Comparison of ENCODE assay signal across 34 cellular contexts in genomic region chr2:37885329-37885993, GRCh38.
"Had no signal": no experiment of that assay in that cellular context is flagged by ENCODE, and none has a peak within 500 bp of the region (broad histone marks: within the 10 kb centered on the region; RNA-seq: fewer than 3 reads in every experiment).

No MANE protein-coding gene starts in this region.

- H3K36me3 ChIP-seq: esophagus squamous epithelium, heart right ventricle, prostate gland, right atrium auricular region, suprapubic skin, transverse colon, upper lobe of right lung, uterus had no signal

- ATAC-seq: heart right ventricle; left lobe of liver; mucosa of descending colon; natural killer cell treated with Interleukin-12 subunit alpha and Interleukin-12 subunit beta and Interleukin-15 and Interleukin-18, amount 100 ng/mL, for 72 hours; sciatic nerve; stimulated activated naive CD8-positive, alpha-beta T cell treated with anti-CD3 and anti-CD28 coated beads, Interleukin-15, amount 100 ng/mL, for 72 hours; upper lobe of right lung had no signal

- H2AFZ ChIP-seq: parathyroid adenoma had no signal

- H3K27ac ChIP-seq: coronary artery, esophagus squamous epithelium, heart right ventricle, parathyroid adenoma, prostate gland, right atrium auricular region, suprapubic skin, transverse colon, upper lobe of right lung, uterus had no signal

- H3K4me3 ChIP-seq: coronary artery, esophagus squamous epithelium, heart right ventricle, lung, mucosa of descending colon, prostate gland, right atrium auricular region, smooth muscle cell, suprapubic skin, transverse colon, upper lobe of right lung, uterus had no signal

- H3K9me3 Mint-ChIP-seq: memory B cell; mesothelial cell of epicardium; naive B cell; natural killer cell treated with Interleukin-12 subunit alpha and Interleukin-12 subunit beta and Interleukin-15 and Interleukin-18, amount 100 ng/mL, for 72 hours; neural crest cell; stimulated activated naive CD8-positive, alpha-beta T cell treated with anti-CD3 and anti-CD28 coated beads, Interleukin-15, amount 100 ng/mL, for 72 hours had no signal

- H3K27ac Mint-ChIP-seq: memory B cell; mesothelial cell of epicardium; natural killer cell treated with Interleukin-12 subunit alpha and Interleukin-12 subunit beta and Interleukin-15 and Interleukin-18, amount 100 ng/mL, for 72 hours; stimulated activated naive CD8-positive, alpha-beta T cell treated with anti-CD3 and anti-CD28 coated beads, Interleukin-15, amount 100 ng/mL, for 72 hours had no signal

- H3K79me2 ChIP-seq: parathyroid adenoma had no signal

- DNase-seq: dermis blood vessel endothelial cell; effector memory CD4-positive, alpha-beta T cell; erythroblast; esophagus squamous epithelium; foreskin melanocyte; glutamatergic neuron; heart right ventricle; hippocampal formation; kidney; mucosa of descending colon; naive B cell; stimulated activated CD4-positive, alpha-beta T cell treated with anti-CD3 and anti-CD28 coated beads, Interleukin-12 subunit alpha, Interleukin-12 subunit beta, amount 100 ng/mL, for 4 hours; stimulated activated CD4-positive, alpha-beta T cell treated with anti-CD3 and anti-CD28 coated beads, Interleukin-1b, Interleukin-23, amount 100 ng/mL, for 48 hours; stimulated activated CD4-positive, alpha-beta T cell treated with anti-CD3 and anti-CD28 coated beads, Interleukin-4, amount 100 ng/mL, for 1 hour; stimulated activated CD8-positive, alpha-beta memory T cell treated with anti-CD3 and anti-CD28 coated beads, Interleukin-4, amount 100 ng/mL, for 48 hours; stimulated activated naive CD4-positive, alpha-beta T cell; stimulated activated naive CD8-positive, alpha-beta T cell treated with anti-CD3 and anti-CD28 coated beads, Interleukin-15, amount 100 ng/mL, for 72 hours; transverse colon; upper lobe of right lung; uterus had no signal

- H3K9ac ChIP-seq: parathyroid adenoma had no signal

- H3K27me3 ChIP-seq: right atrium auricular region, uterus had no signal

- H3K4me1 ChIP-seq: esophagus squamous epithelium, heart right ventricle, parathyroid adenoma, prostate gland, right atrium auricular region, suprapubic skin, transverse colon, upper lobe of right lung, uterus had no signal

- H3K4me1 Mint-ChIP-seq: mesothelial cell of epicardium, neural crest cell had no signal

- H3K4me3 Mint-ChIP-seq: memory B cell; mesothelial cell of epicardium; natural killer cell treated with Interleukin-12 subunit alpha and Interleukin-12 subunit beta and Interleukin-15 and Interleukin-18, amount 100 ng/mL, for 72 hours; neural crest cell; stimulated activated naive CD8-positive, alpha-beta T cell treated with anti-CD3 and anti-CD28 coated beads, Interleukin-15, amount 100 ng/mL, for 72 hours had no signal

- H3K9me3 ChIP-seq: esophagus squamous epithelium, heart right ventricle, mucosa of descending colon, prostate gland, right atrium auricular region, suprapubic skin, transverse colon, upper lobe of right lung, uterus had no signal

- H3K4me2 ChIP-seq: smooth muscle cell had no signal

- H3K36me3 Mint-ChIP-seq: memory B cell; mesothelial cell of epicardium; naive B cell; natural killer cell treated with Interleukin-12 subunit alpha and Interleukin-12 subunit beta and Interleukin-15 and Interleukin-18, amount 100 ng/mL, for 72 hours had no signal

- FAIRE-seq: endometrium, kidney had no signal
